Comparison of ENCODE assay signal across 15 cellular contexts in genomic region chr20:58759947-58760346, GRCh38.
"Had no signal": no experiment of that assay in that cellular context is flagged by ENCODE, and none has a peak within 500 bp of the region (broad histone marks: within the 10 kb centered on the region; RNA-seq: fewer than 3 reads in every experiment).

No MANE protein-coding gene starts in this region.

- H3K36me3 Mint-ChIP-seq: naive thymus-derived CD8-positive, alpha-beta T cell; stimulated activated memory B cell treated with anti-CD40 and anti-IgM and Interleukin-4, amounts not matched to agents 10 μg/mL and 1 μg/mL and 100 μg/mL, for 72 hours had no signal

- DNase-seq: erythroblast; foreskin keratinocyte; left colon; mammary epithelial cell; mucosa of descending colon; naive thymus-derived CD8-positive, alpha-beta T cell; right cardiac atrium; small intestine; stimulated activated CD4-positive, alpha-beta T cell treated with anti-CD3 and anti-CD28 coated beads, Interleukin-2, amount 100 ng/mL, for 48 hours; testis had no signal

- H3K4me1 Mint-ChIP-seq: naive thymus-derived CD8-positive, alpha-beta T cell; stimulated activated memory B cell treated with anti-CD40 and anti-IgM and Interleukin-4, amounts not matched to agents 10 μg/mL and 1 μg/mL and 100 μg/mL, for 72 hours had no signal

- H3K4me1 ChIP-seq: foreskin keratinocyte, testis, tibial nerve had no signal

- H3K27ac ChIP-seq: foreskin keratinocyte, neutrophil, testis, tibial nerve had no signal

- H3K4me3 ChIP-seq: mucosa of descending colon, testis, tibial nerve had no signal

- H3K4me3 Mint-ChIP-seq: dendritic cell treated with granulocyte-macrophage colony-stimulating factor and Interleukin-4, amounts not matched to agents 40 ng/mL and 50 ng/mL, for 4 days; naive thymus-derived CD8-positive, alpha-beta T cell; stimulated activated memory B cell treated with anti-CD40 and anti-IgM and Interleukin-4, amounts not matched to agents 10 μg/mL and 1 μg/mL and 100 μg/mL, for 72 hours; stimulated activated naive CD8-positive, alpha-beta T cell treated with anti-CD3 and anti-CD28 coated beads, Interleukin-15, Interleukin-2, amounts not matched to agents 100 ng/mL and 50 ng/mL, for 24 hours had no signal

- ATAC-seq: foreskin keratinocyte; left colon; mucosa of descending colon; naive thymus-derived CD8-positive, alpha-beta T cell; right cardiac atrium; stimulated activated memory B cell treated with anti-CD40 and anti-IgM and Interleukin-4, amounts not matched to agents 10 μg/mL and 1 μg/mL and 100 μg/mL, for 72 hours had no signal

- H3K9me3 Mint-ChIP-seq: dendritic cell treated with granulocyte-macrophage colony-stimulating factor and Interleukin-4, amounts not matched to agents 40 ng/mL and 50 ng/mL, for 4 days; naive thymus-derived CD8-positive, alpha-beta T cell; stimulated activated memory B cell treated with anti-CD40 and anti-IgM and Interleukin-4, amounts not matched to agents 10 μg/mL and 1 μg/mL and 100 μg/mL, for 72 hours; stimulated activated naive CD8-positive, alpha-beta T cell treated with anti-CD3 and anti-CD28 coated beads, Interleukin-15, Interleukin-2, amounts not matched to agents 100 ng/mL and 50 ng/mL, for 24 hours had no signal

- H3K9me3 ChIP-seq: mucosa of descending colon, neutrophil, testis had no signal

- H3K27ac Mint-ChIP-seq: dendritic cell treated with granulocyte-macrophage colony-stimulating factor and Interleukin-4, amounts not matched to agents 40 ng/mL and 50 ng/mL, for 4 days; naive thymus-derived CD8-positive, alpha-beta T cell; stimulated activated memory B cell treated with anti-CD40 and anti-IgM and Interleukin-4, amounts not matched to agents 10 μg/mL and 1 μg/mL and 100 μg/mL, for 72 hours; stimulated activated naive CD8-positive, alpha-beta T cell treated with anti-CD3 and anti-CD28 coated beads, Interleukin-15, Interleukin-2, amounts not matched to agents 100 ng/mL and 50 ng/mL, for 24 hours had no signal

- H3K27me3 ChIP-seq: testis, tibial nerve had no signal

- H3K36me3 ChIP-seq: neutrophil, tibial nerve had no signal
